Comparison of ENCODE assay signal across 8 cellular contexts in genomic region chr4:184282895-184283654, GRCh38.
DNase-seq lines count a peak whose midpoint lies in the region; ATAC-seq, FAIRE-seq and TF ChIP-seq lines count a peak whose summit lies in the region.

No MANE protein-coding gene starts in this region.

- H3K4me1 ChIP-seq in colonic mucosa (peaks cover 14% of the 10 kb centered on the region), sigmoid colon (peaks cover 0 to 7% (median 2%) of the 10 kb centered on the region in 4 donors)

- TF ChIP-seq EP300 in sigmoid colon (IDR thresholded peaks at IDR 0.05): no peak

- TF ChIP-seq CTCF in colonic mucosa (IDR thresholded peaks at IDR 0.05) (no peak), brain microvascular endothelial cell (IDR thresholded peaks at IDR 0.05; ENCODE audit: low read depth, low read length, missing control alignments) (no peak), sigmoid colon (IDR thresholded peaks at IDR 0.05) (no peak)

- peak; percentile 55 for ATAC-seq in GM21360 (IDR thresholded peaks at IDR 0.05; ENCODE audit: unreplicated experiment)
- peak; percentile 50 for ATAC-seq in HG03565 (IDR thresholded peaks at IDR 0.05; ENCODE audit: unreplicated experiment)

- FAIRE-seq in GM12891 (lab: Jason Lieb, UNC): peak; percentile 96
- FAIRE-seq in HTR-8/SVneo (lab: Jason Lieb, UNC): no peak

- WGBS in sigmoid colon, 2 donors: 56 to 74% methylated on average over 9 of the region's 9 CpGs

- no peaks in the 10 kb centered on the region for H3K36me3 ChIP-seq in colonic mucosa
- no peaks in the 10 kb centered on the region for H3K36me3 ChIP-seq in brain microvascular endothelial cell (replicated peaks)
- H3K36me3 ChIP-seq in sigmoid colon: no peaks in the 10 kb centered on the region

- H3K27me3 ChIP-seq in colonic mucosa (no peaks in the 10 kb centered on the region), brain microvascular endothelial cell (replicated peaks) (no peaks in the 10 kb centered on the region), sigmoid colon (no peaks in the 10 kb centered on the region)

- DNase-seq in GM12891 (ENCODE audit: insufficient read length, low spot score): no peak
- peak; percentile 18 for DNase-seq in colonic mucosa
- DNase-seq in brain microvascular endothelial cell: no peak
- DNase-seq in SHP77 treated with DMSO at 0.1 percent for 48 hours (lab: John Stamatoyannopoulos, UW): no peak
- no peak for DNase-seq in HTR-8/SVneo (ENCODE audit: insufficient read length, low spot score)
- DNase-seq in sigmoid colon: no peak

- H3K4me3 ChIP-seq in colonic mucosa (no peak overlapping the region), brain microvascular endothelial cell (ENCODE audit: low read depth, low read length) (no peak overlapping the region), sigmoid colon (no peak overlapping the region)

- TF ChIP-seq POLR2A in GM12891 (IDR thresholded peaks at IDR 0.05; ENCODE audit: low read depth, low read length): no peak
- TF ChIP-seq POLR2A in sigmoid colon (IDR thresholded peaks at IDR 0.05): no peak

- no peaks in the 10 kb centered on the region for H3K9me3 ChIP-seq in colonic mucosa
- H3K9me3 ChIP-seq in sigmoid colon: no peaks in the 10 kb centered on the region

- H3K27ac ChIP-seq in colonic mucosa (peak overlapping the region; percentile 61), brain microvascular endothelial cell (no peak overlapping the region), sigmoid colon (no peak overlapping the region)

- intact Hi-C loops in colonic mucosa (cut with DNase I): loop anchor here (10.0 kb wide), 1 partner anchor 112 kb away; no protein-coding TSS in a partner anchor
- intact Hi-C loops in sigmoid colon (cut with DNase I): no loop called here

- in situ Hi-C loops in brain microvascular endothelial cell (cut with HindIII; ENCODE audit: low pct_ligation_motif_present, low sequenced_read_pairs): no loop called here

- H3K9ac ChIP-seq in colonic mucosa (ENCODE audit: low read depth in 2 of 2, low read length in 2 of 2): peak overlapping the region in 1 of 2 donors; percentile 28

TF ChIP-seq in GM12891, 5 proteins besides CTCF, POLR2A, EP300 and RAD21:
- TF ChIP-seq PAX5 (IDR thresholded peaks at IDR 0.05; ENCODE audit: insufficient read depth, low read length, severe bottlenecking) (peak; percentile 95), SPI1 (IDR thresholded peaks at IDR 0.05; ENCODE audit: low read depth, low read length) (no peak), POU2F2 (IDR thresholded peaks at IDR 0.05; ENCODE audit: low read depth, low read length) (peak; percentile 88), POLR2AphosphoS5 (IDR thresholded peaks at IDR 0.05; ENCODE audit: low read depth, low read length) (0 out of 2 replicates have a peak, but pooled peaks have one; percentile 24), TAF1 (IDR thresholded peaks at IDR 0.05; ENCODE audit: low read depth, low read length) (peak; percentile 60; the same call in 1 of the 2 replicates)
